24 cellular contexts compared by ENCODE assay signal in the genomic region with DNA sequence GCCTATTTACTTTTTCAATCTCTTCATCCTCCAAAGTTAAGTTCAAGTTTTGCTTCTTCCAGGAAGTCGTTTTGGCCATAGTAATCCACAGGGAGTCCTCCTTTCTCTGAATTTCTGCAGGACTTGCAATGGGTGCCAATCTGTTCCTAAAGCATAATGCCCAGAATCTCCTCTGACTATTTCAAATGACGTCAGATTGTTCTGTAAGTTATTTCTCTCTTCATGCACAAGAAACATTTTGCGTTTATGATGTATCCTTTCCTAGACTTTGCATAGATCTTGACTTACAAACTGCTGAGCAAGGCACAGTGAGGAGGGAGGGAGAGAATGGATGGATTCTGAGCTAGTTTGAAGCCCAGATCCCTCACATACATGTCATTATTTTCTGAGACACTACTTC.
"Had no signal": no experiment of that assay in that cellular context is flagged by ENCODE, and none has a peak within 500 bp of the region (broad histone marks: within the 10 kb centered on the region; RNA-seq: fewer than 3 reads in every experiment).

No MANE protein-coding gene starts in this region.

- FAIRE-seq: pancreas had no signal

- H3K27ac Mint-ChIP-seq: naive thymus-derived CD4-positive, alpha-beta T cell; natural killer cell treated with Interleukin-12 subunit alpha and Interleukin-12 subunit beta and Interleukin-15 and Interleukin-18, amount 100 ng/mL, for 72 hours; stimulated activated naive B cell treated with anti-CD40 and anti-IgM and Interleukin-4, amounts not matched to agents 10 μg/mL and 1 μg/mL and 100 μg/mL, for 72 hours had no signal

- H3K36me3 ChIP-seq: left ventricle myocardium inferior, pancreas, prostate gland, sigmoid colon, suprapubic skin, thoracic aorta, tibial artery, uterus had no signal

- H3K4me1 Mint-ChIP-seq: naive thymus-derived CD4-positive, alpha-beta T cell; stimulated activated naive B cell treated with anti-CD40 and anti-IgM and Interleukin-4, amounts not matched to agents 10 μg/mL and 1 μg/mL and 100 μg/mL, for 72 hours had no signal

- H3K27ac ChIP-seq: hepatocyte, left ventricle myocardium inferior, pancreas, prostate gland, sigmoid colon, suprapubic skin, thoracic aorta, tibial artery, uterus had no signal

- H3K4me3 Mint-ChIP-seq: naive thymus-derived CD4-positive, alpha-beta T cell; natural killer cell treated with Interleukin-12 subunit alpha and Interleukin-12 subunit beta and Interleukin-15 and Interleukin-18, amount 100 ng/mL, for 72 hours; stimulated activated naive B cell treated with anti-CD40 and anti-IgM and Interleukin-4, amounts not matched to agents 10 μg/mL and 1 μg/mL and 100 μg/mL, for 72 hours had no signal

- H3K4me3 ChIP-seq: hepatocyte, left ventricle myocardium inferior, lung, mucosa of descending colon, pancreas, prostate gland, sigmoid colon, smooth muscle cell, suprapubic skin, thoracic aorta, tibial artery, uterus had no signal

- H3K36me3 Mint-ChIP-seq: naive thymus-derived CD4-positive, alpha-beta T cell; natural killer cell treated with Interleukin-12 subunit alpha and Interleukin-12 subunit beta and Interleukin-15 and Interleukin-18, amount 100 ng/mL, for 72 hours; stimulated activated naive B cell treated with anti-CD40 and anti-IgM and Interleukin-4, amounts not matched to agents 10 μg/mL and 1 μg/mL and 100 μg/mL, for 72 hours had no signal

- H3K9me3 ChIP-seq: mucosa of descending colon, pancreas, prostate gland, uterus had no signal

- ATAC-seq: mucosa of descending colon; pancreas; right cardiac atrium; stimulated activated naive B cell treated with anti-CD40 and anti-IgM and Interleukin-4, amounts not matched to agents 10 μg/mL and 1 μg/mL and 100 μg/mL, for 72 hours; stimulated activated naive CD8-positive, alpha-beta T cell treated with anti-CD3 and anti-CD28 coated beads, Interleukin-15, Interleukin-2, amounts not matched to agents 100 U/mL and 50 U/mL, for 24 hours had no signal

- H3K27me3 ChIP-seq: hepatocyte, pancreas, sigmoid colon, suprapubic skin, tibial artery, uterus had no signal

- H3K4me1 ChIP-seq: left ventricle myocardium inferior, pancreas, prostate gland, sigmoid colon, suprapubic skin, uterus had no signal

- DNase-seq: islet precursor cell; left ventricle myocardium inferior; mesendoderm; midbrain; mucosa of descending colon; naive thymus-derived CD4-positive, alpha-beta T cell; pancreas; posterior cingulate gyrus; retina; right cardiac atrium; sigmoid colon; stimulated activated CD4-positive, alpha-beta T cell treated with anti-CD3 and anti-CD28 coated beads, Interleukin-1b, Interleukin-23, amount 100 ng/mL, for 48 hours; stimulated activated CD4-positive, alpha-beta T cell treated with anti-CD3 and anti-CD28 coated beads, Interleukin-2, amount 100 ng/mL, for 48 hours; stimulated activated naive B cell treated with anti-CD40 and anti-IgM and Interleukin-4, amounts not matched to agents 10 μg/mL and 1 μg/mL and 100 μg/mL, for 72 hours; stimulated activated naive CD8-positive, alpha-beta T cell treated with anti-CD3 and anti-CD28 coated beads, Interleukin-15, Interleukin-2, amounts not matched to agents 100 U/mL and 50 U/mL, for 24 hours; tibial artery; uterus had no signal

- H3K9me3 Mint-ChIP-seq: natural killer cell treated with Interleukin-12 subunit alpha and Interleukin-12 subunit beta and Interleukin-15 and Interleukin-18, amount 100 ng/mL, for 72 hours had no signal
